In genomic region chr7:14083761-14084160, GRCh38 we compare ENCODE assay signal across 9 cellular contexts.
"Had no signal": no experiment of that assay in that cellular context is flagged by ENCODE, and none has a peak within 500 bp of the region (broad histone marks: within the 10 kb centered on the region; RNA-seq: fewer than 3 reads in every experiment).

No MANE protein-coding gene starts in this region.

- H3K4me3 ChIP-seq: GM23248, GM23338, HAP-1 had no signal

- H3K9me3 ChIP-seq: HAP-1 had no signal

- H3K9ac ChIP-seq: GM23248 had no signal

- H3K4me1 Mint-ChIP-seq: GM23338, H9 had no signal

- H3K4me2 ChIP-seq: GM23338 had no signal

- H3K36me3 ChIP-seq: HAP-1 had no signal

- H3K27ac Mint-ChIP-seq: GM23338, H9, HFFc6 had no signal

- H2AFZ ChIP-seq: GM23248, GM23338 had no signal

- H3K4me1 ChIP-seq: HAP-1 had no signal

- ATAC-seq: GM23338, HCT116 had no signal

- H3K27ac ChIP-seq: GM23248 had no signal

- DNase-seq: GM23248, GOT3, H7, H9, HCEC 1CT, HFFc6 had no signal

- H3K4me3 Mint-ChIP-seq: GM23338, H9, HFFc6 had no signal
